8 cellular contexts compared by ENCODE assay signal in the genomic region with DNA sequence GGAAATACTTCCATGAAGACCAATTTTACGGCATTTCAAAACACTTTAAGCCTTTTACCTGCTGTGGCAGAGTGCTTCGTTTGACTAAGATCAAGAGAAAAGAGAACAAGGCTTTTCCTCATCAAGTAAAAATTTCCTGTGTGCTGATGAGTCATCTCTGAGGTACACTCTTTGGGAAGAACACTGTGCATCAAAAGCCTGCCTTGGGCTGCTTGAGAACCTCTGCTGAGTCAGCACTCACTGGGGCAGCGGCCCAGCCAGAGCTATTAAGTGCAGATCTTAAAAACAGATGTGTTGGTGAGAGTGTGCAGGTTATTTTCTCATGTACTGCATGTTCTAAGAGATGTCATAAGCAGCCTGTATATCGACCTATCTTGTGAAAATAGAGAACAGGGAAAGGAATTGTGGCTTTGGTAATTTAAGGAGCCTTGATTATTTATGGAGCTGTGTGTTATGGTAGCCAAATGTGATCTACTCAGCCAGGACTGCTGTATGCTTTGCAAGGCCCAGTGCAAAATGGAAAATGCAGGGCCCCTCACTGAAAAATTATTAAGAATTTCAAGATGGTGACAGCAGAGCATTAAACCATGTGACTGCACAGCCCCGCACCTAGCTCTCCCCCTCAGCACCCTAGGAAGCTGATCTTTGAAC.
DNase-seq lines count a peak whose midpoint lies in the region; ATAC-seq, FAIRE-seq and TF ChIP-seq lines count a peak whose summit lies in the region.

No MANE protein-coding gene starts in this region.

- no peak overlapping the region for H4K5ac ChIP-seq in H1 (ENCODE audit: insufficient read length, low read depth, low read length)

- no peak overlapping the region for H3K18ac ChIP-seq in H1 (ENCODE audit: extremely low read depth, low read length)

- no peak for ATAC-seq in GM21529 (IDR thresholded peaks at IDR 0.05; ENCODE audit: unreplicated experiment)

- H3K79me2 ChIP-seq in H1 (ENCODE audit: control insufficient read depth in 1 of 2, insufficient read depth in 2 of 2, low read length in 2 of 2) = no peaks in the 10 kb centered on the region

- no peak overlapping the region for H3K9ac ChIP-seq in H1 (replicated peaks in 1 of 4; ENCODE audit: extremely low read depth in 1 of 4, low read depth in 3 of 4, low read length in 3 of 4)

- H3K14ac ChIP-seq in H1 (ENCODE audit: insufficient read length) = no peak overlapping the region

- H3K27ac ChIP-seq in H1 (ENCODE audit: low read depth, low read length) = no peak overlapping the region

- H4K20me1 ChIP-seq in H1 (replicated peaks in 1 of 2; ENCODE audit: control insufficient read depth in 1 of 2, insufficient read depth in 2 of 2, low read length in 2 of 2) = no peaks in the 10 kb centered on the region

- H3K79me1 ChIP-seq in H1 (ENCODE audit: low read depth, low read length) = no peaks in the 10 kb centered on the region

- no peak overlapping the region for H3K4me2 ChIP-seq in H1 (ENCODE audit: insufficient read depth in 1 of 2, low read depth in 2 of 2, low read length in 2 of 2)

- H3K9me3 ChIP-seq in H1 (ENCODE audit: insufficient read depth in 2 of 2, low read depth in 1 of 2, low read length in 1 of 2) = no peaks in the 10 kb centered on the region

- no peak overlapping the region for H2BK5ac ChIP-seq in H1 (ENCODE audit: low read depth, low read length)

- H3K23me2 ChIP-seq in H1 (ENCODE audit: low read depth, low read length) = no peaks in the 10 kb centered on the region

- peak; percentile 89 for FAIRE-seq in RCC 7860 (lab: Jason Lieb, UNC)
- FAIRE-seq in H1 (lab: Jason Lieb, UNC) = no peak

- CTCF ChIA-PET in H1 (lab: Charles Lee; ENCODE audit: partially characterized antibody) = interaction anchor here (0.6 to 7.9 kb wide), 33 partner anchors 8 to 657 kb away, joined by 3 to 180 read pairs (median 4); no protein-coding TSS in a partner anchor

- 0 out of 2 replicates have a peak overlapping the region, but pooled peaks have one; percentile 14 for H2AFZ ChIP-seq in H1 (ENCODE audit: low read length)

- TF ChIP-seq EP300 in H1 (IDR thresholded peaks at IDR 0.05; ENCODE audit: borderline replicate concordance in 1 of 2, low read depth in 2 of 2, low read length in 2 of 2) = no peak

- POLR2A ChIA-PET in H1 (lab: Charles Lee; ENCODE audit: partially characterized antibody) = no interaction called here

- H3K4ac ChIP-seq in H1 (replicated peaks; ENCODE audit: insufficient read length, low read depth, low read length) = no peak overlapping the region

- H3K4me1 ChIP-seq in H1 (replicated peaks in 1 of 4; ENCODE audit: control insufficient read depth in 3 of 4, insufficient read depth in 4 of 4, low read length in 3 of 4) = peaks cover 4 to 17% (median 11%) of the 10 kb centered on the region in 4 experiments; a peak in 5 of 7 replicates

- no peak overlapping the region for H4K8ac ChIP-seq in H1 (ENCODE audit: extremely low read depth, insufficient read depth, low read length)

- H3K4me3 ChIP-seq in H1 (ENCODE audit: extremely low read depth in 1 of 4, insufficient read depth in 2 of 4, low read depth in 3 of 4, low read length in 4 of 4) = no peak overlapping the region

- H3K27me3 ChIP-seq in H1 (replicated peaks in 1 of 4; ENCODE audit: control insufficient read depth in 3 of 4, extremely low read depth in 1 of 4, insufficient read depth in 3 of 4, low read length in 3 of 4) = no peaks in the 10 kb centered on the region

- H2BK15ac ChIP-seq in H1 (ENCODE audit: low read length) = no peak overlapping the region

- peak; percentile 59 for DNase-seq in stimulated activated CD4-positive, alpha-beta T cell treated with anti-CD3 and anti-CD28 coated beads, Interleukin-2, amount 100 ng/mL, for 4 hours (ENCODE audit: low read depth)
- no peak for DNase-seq in stimulated activated CD4-positive, alpha-beta T cell treated with anti-CD3 and anti-CD28 coated beads, Interleukin-2, amount 100 ng/mL, for 48 hours
- DNase-seq in RCC 7860 (ENCODE audit: low spot score) (peak; percentile 84), H1 (ENCODE audit: low read depth in 1 of 2, low spot score in 2 of 2) (no peak), myocyte (ENCODE audit: low read depth) (peak; percentile 83), NCI-H345 treated with DMSO at 0.1 percent for 48 hours (lab: John Stamatoyannopoulos, UW; ENCODE audit: unreplicated experiment) (no peak), activated gamma-delta T cell treated with Interleukin-2 at 50 U/mL for 16 hours (no peak)

- H2BK20ac ChIP-seq in H1 (ENCODE audit: low read length) = no peak overlapping the region

- no peak overlapping the region for H2BK120ac ChIP-seq in H1 (replicated peaks; ENCODE audit: low read depth, low read length)

- H4K91ac ChIP-seq in H1 (replicated peaks; ENCODE audit: insufficient read length, low read length) = no peak overlapping the region

- 91% methylated on average over 5 of the region's 5 CpGs; no CpG with 5 or more reads in 1 of the 2 experiments for WGBS in H1 (ENCODE audit: extremely low coverage in 1 of 2, insufficient coverage in 1 of 2, insufficient read length in 1 of 2, insufficient replicate concordance in 2 of 2, low coverage in 1 of 2, low lambda C conversion rate in 2 of 2, missing lambda C conversion rate in 1 of 2), 2 experiments

- H3K56ac ChIP-seq in H1 (replicated peaks; ENCODE audit: insufficient read length, low read depth, low read length) = no peak overlapping the region

- no peak overlapping the region for H3K23ac ChIP-seq in H1 (ENCODE audit: insufficient read length)

- no peak for TF ChIP-seq CTCF in H1 (IDR thresholded peaks at IDR 0.05; ENCODE audit: control extremely low read depth in 1 of 3, insufficient read depth in 1 of 3, low read depth in 1 of 3, low read length in 3 of 3)

- no peak for TF ChIP-seq POLR2A in H1 (IDR thresholded peaks at IDR 0.05; ENCODE audit: control extremely low read depth in 1 of 2, low read depth in 2 of 2, low read length in 2 of 2)

- no peak overlapping the region for H2BK12ac ChIP-seq in H1 (ENCODE audit: low read depth, low read length)

- no peak overlapping the region for H2AK5ac ChIP-seq in H1 (ENCODE audit: low read depth, low read length)

- no peaks in the 10 kb centered on the region for H3K36me3 ChIP-seq in H1 (ENCODE audit: control insufficient read depth in 2 of 4, insufficient read depth in 4 of 4, low read length in 3 of 4)

- no peak for TF ChIP-seq RAD21 in H1 (IDR thresholded peaks at IDR 0.05 in 1 of 2, conservative IDR thresholded peaks at IDR 0.05 in 1 of 2; ENCODE audit: low read depth in 2 of 2, low read length in 2 of 2)

TF ChIP-seq in H1, 55 proteins besides CTCF, POLR2A, EP300 and RAD21:
- TF ChIP-seq MAFK (IDR thresholded peaks at IDR 0.05; ENCODE audit: low read depth, low read length) (peak; percentile 90), JUND (IDR thresholded peaks at IDR 0.05; ENCODE audit: low read length) (peak; percentile 52; the same call in 1 of the 2 replicates), BACH1 (IDR thresholded peaks at IDR 0.05; ENCODE audit: low read length) (peak; percentile 58), ZNF274 (IDR thresholded peaks at IDR 0.05; ENCODE audit: borderline replicate concordance, extremely low read depth, low read length) (no peak)

Comparison
In these comparisons a context has a peak if more than half of its experiments do, and no peak if none do; other contexts are left out.
1. DNase-seq: peak in stimulated activated CD4-positive, alpha-beta T cell treated with anti-CD3 and anti-CD28 coated beads, Interleukin-2, amount 100 ng/mL, for 4 hours (single experiment), RCC 7860 (single experiment) and myocyte (single experiment); none in stimulated activated CD4-positive, alpha-beta T cell treated with anti-CD3 and anti-CD28 coated beads, Interleukin-2, amount 100 ng/mL, for 48 hours (0 of 2), H1 (0 of 2), NCI-H345 treated with DMSO at 0.1 percent for 48 hours (single experiment) and activated gamma-delta T cell treated with Interleukin-2 at 50 U/mL for 16 hours (single experiment).